Comparison of ENCODE assay signal across 25 cellular contexts in the genomic region with DNA sequence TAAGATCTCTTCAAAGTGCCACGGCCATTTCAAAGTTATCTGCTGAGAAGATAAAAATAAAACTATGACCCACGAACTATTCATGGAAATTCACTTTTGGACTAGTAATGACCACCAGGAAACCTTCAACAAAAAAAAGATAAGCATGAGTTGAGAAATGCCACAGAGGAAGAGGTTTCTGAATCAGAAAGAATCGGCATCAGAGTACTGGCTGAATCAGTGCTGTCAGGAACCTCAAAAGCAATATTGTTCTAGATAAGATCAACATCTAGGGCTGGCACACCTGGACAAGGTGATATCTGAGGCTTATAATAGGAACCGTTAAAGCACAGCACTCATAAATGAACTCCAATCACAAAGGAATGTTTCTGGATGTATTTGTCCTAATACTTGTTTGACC.
DNase-seq lines count a peak whose midpoint lies in the region; ATAC-seq and TF ChIP-seq lines count a peak whose summit lies in the region.
"Had no signal": no experiment of that assay in that cellular context is flagged by ENCODE, and none has a peak within 500 bp of the region (broad histone marks: within the 10 kb centered on the region; RNA-seq: fewer than 3 reads in every experiment).

No MANE protein-coding gene starts in this region.

- H3K27ac ChIP-seq in tibial artery, result no peak overlapping the region
- H3K27ac ChIP-seq: breast epithelium, coronary artery, KMS-11, SJSA1, skin epidermis had no signal

- intact Hi-C loops in Caco-2 (cut with micrococcal nuclease; ENCODE audit: unreplicated experiment) (no loop called here), tibial artery (cut with DNase I; ENCODE audit: low total_unique reads) (no loop called here)

- no TSS peak for BruUV-seq in Caco-2 (replicated peaks; lab: Mats Ljungman, UMichigan)

- H3K36me3 ChIP-seq in Caco-2 (ENCODE audit: control insufficient read depth, insufficient read depth, low read length) (no peaks in the 10 kb centered on the region), tibial artery (no peaks in the 10 kb centered on the region)
- H3K36me3 ChIP-seq: breast epithelium had no signal

- H3K9me3 Mint-ChIP-seq in Caco-2 (ENCODE audit: unreplicated experiment), result peaks cover 5% of the 10 kb centered on the region
- H3K9me3 Mint-ChIP-seq in HFFc6, result 0 out of 2 replicates have a peak, but pooled peaks cover 7% of the 10 kb centered on the region

- no peak for ATAC-seq in GM18511 (IDR thresholded peaks at IDR 0.05; ENCODE audit: unreplicated experiment)

- H3K4me3 Mint-ChIP-seq in Caco-2 (ENCODE audit: unreplicated experiment), result peak overlapping the region; percentile 49
- peak overlapping the region; percentile 21; the same call in 1 of the 2 replicates for H3K4me3 Mint-ChIP-seq in HFFc6
- H3K4me3 Mint-ChIP-seq: CD14-positive monocyte; memory B cell; T-helper 1 cell treated with Interleukin-12 subunit alpha and Interleukin-12 subunit beta and Interleukin-4 antibody, amounts not matched to agents 30 μg/mL and 1 μg/mL, for 36 hours had no signal

- CTCF ChIA-PET in Caco-2 (lab: Charles Lee), result no interaction called here

- H3K4me1 ChIP-seq in Caco-2, result peaks cover 14% of the 10 kb centered on the region
- peaks cover 0 to 12% (median 0%) of the 10 kb centered on the region in 4 donors for H3K4me1 ChIP-seq in tibial artery
- H3K4me1 ChIP-seq: breast epithelium had no signal

- no peak for TF ChIP-seq CTCF in Caco-2 (IDR thresholded peaks at IDR 0.05; ENCODE audit: insufficient read depth in 1 of 2, low read depth in 1 of 2, low read length in 1 of 2, severe bottlenecking in 1 of 2, unreplicated experiment in 1 of 2)
- no peak for TF ChIP-seq CTCF in HFFc6 (IDR thresholded peaks at IDR 0.05)
- no peak for TF ChIP-seq CTCF in tibial artery (IDR thresholded peaks at IDR 0.05)

- H3K36me3 Mint-ChIP-seq in Caco-2 (ENCODE audit: insufficient read depth, unreplicated experiment) (no peaks in the 10 kb centered on the region), HFFc6 (ENCODE audit: low read depth) (peaks cover 34% of the 10 kb centered on the region)

- H3K27ac Mint-ChIP-seq in Caco-2 (ENCODE audit: unreplicated experiment) (peak overlapping the region; percentile 65), HFFc6 (peak overlapping the region; percentile 57; the same call in 1 of the 2 replicates)
- H3K27ac Mint-ChIP-seq: CD14-positive monocyte; memory B cell; T-helper 1 cell treated with Interleukin-12 subunit alpha and Interleukin-12 subunit beta and Interleukin-4 antibody, amounts not matched to agents 30 μg/mL and 1 μg/mL, for 36 hours had no signal

- DNase-seq in Caco-2, result no peak
- no peak for DNase-seq in HFFc6
- peak; percentile 18 for DNase-seq in NCI-H69 (lab: John Stamatoyannopoulos, UW)
- DNase-seq in dermis blood vessel endothelial cell, result peak; percentile 43
- no peak for DNase-seq in tibial artery
- no peak for DNase-seq in D341Med (ENCODE audit: low spot score)
- DNase-seq in midbrain (lab: John Stamatoyannopoulos, UW), result no peak
- DNase-seq: activated CD4-positive, alpha-beta T cell treated with anti-CD3 and anti-CD28 coated beads for 4 hours; activated CD8-positive, alpha-beta memory T cell treated with anti-CD3 and anti-CD28 coated beads for 24 hours; activated gamma-delta T cell treated with Interleukin-2 at 50 U/mL for 16 hours; activated T-cell treated with anti-CD3 and anti-CD28 coated beads, Interleukin-2, amount 50 U/mL, for 1 hour; EL; HCEC 1CT; NCI-H1048; NCI-H446 treated with DMSO at 0.1 percent for 48 hours; stimulated activated CD4-positive, alpha-beta T cell treated with anti-CD3 and anti-CD28 coated beads, Interleukin-1b, Interleukin-23, amount 100 ng/mL, for 48 hours had no signal

- H3K4me1 Mint-ChIP-seq in Caco-2 (ENCODE audit: low read depth, unreplicated experiment) (peaks cover 9% of the 10 kb centered on the region), HFFc6 (ENCODE audit: low read depth) (peaks cover 17% of the 10 kb centered on the region)
- H3K4me1 Mint-ChIP-seq: CD14-positive monocyte had no signal

- no peaks in the 10 kb centered on the region for H3K27me3 ChIP-seq in Caco-2 (replicated peaks; ENCODE audit: control insufficient read depth, insufficient read depth, low read length)
- no peaks in the 10 kb centered on the region for H3K27me3 ChIP-seq in tibial artery
- H3K27me3 ChIP-seq: breast epithelium, SJSA1 had no signal

- H3K27me3 Mint-ChIP-seq in Caco-2 (ENCODE audit: insufficient read depth, unreplicated experiment), result no peaks in the 10 kb centered on the region
- peaks cover 4% of the 10 kb centered on the region; the same call in 1 of the 2 replicates for H3K27me3 Mint-ChIP-seq in HFFc6 (ENCODE audit: insufficient read depth)
- H3K27me3 Mint-ChIP-seq: memory B cell had no signal

- H3K4me3 ChIP-seq in Caco-2 (ENCODE audit: low read depth, low read length), result no peak overlapping the region
- H3K4me3 ChIP-seq in tibial artery, result no peak overlapping the region
- H3K4me3 ChIP-seq: breast epithelium, coronary artery, SJSA1, skin epidermis had no signal

- H3K9me3 ChIP-seq in Caco-2 (no peaks in the 10 kb centered on the region), tibial artery (no peaks in the 10 kb centered on the region)
- H3K9me3 ChIP-seq: breast epithelium, SJSA1 had no signal

- POLR2A ChIA-PET in Caco-2 (lab: Charles Lee), result no interaction called here

Comparison
In these comparisons a context has a peak if more than half of its experiments do, and no peak if none do; other contexts are left out.
1. DNase-seq: peak in NCI-H69 (single experiment) and dermis blood vessel endothelial cell (single experiment); none in Caco-2 (0 of 2), HFFc6 (single experiment), tibial artery (0 of 2), D341Med (single experiment) and midbrain (single experiment).